9 cellular contexts compared by ENCODE assay signal in the genomic region with DNA sequence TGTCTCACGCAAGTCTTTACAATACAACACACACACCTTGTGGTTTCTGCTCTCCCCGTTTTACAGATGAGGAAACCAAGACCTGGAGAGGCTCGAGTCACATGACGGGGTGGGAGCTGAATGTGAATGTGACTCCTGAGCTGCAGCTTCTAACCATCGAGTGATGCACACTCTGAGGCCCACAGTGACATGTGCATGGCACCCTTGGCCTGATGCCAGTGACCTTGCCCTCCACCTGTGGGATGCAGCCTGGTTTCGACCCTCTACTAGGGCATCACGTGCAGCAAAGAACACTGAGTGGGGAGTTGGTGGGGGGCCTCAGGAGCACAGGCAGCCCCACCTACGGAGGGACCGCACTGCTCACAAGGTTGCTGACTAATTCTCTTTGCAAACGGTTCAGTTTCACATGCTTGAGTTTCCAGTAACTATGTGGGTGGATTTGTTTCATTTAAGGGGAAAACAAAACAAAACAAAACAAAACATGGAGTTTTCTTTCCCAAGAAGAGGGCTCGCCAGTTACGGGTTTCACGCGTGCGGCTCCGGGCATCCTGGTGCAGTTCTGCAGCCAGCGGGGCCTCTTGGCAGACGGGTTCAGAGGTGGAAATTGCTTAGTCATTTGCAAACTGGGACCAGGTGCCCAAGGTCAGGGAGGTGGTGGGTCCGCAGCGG. TPM values are rescaled to one million over a fixed set of nuclear protein-coding genes. Genes with fewer than 3 reads are reported as not detected.
DNase-seq lines count a peak whose midpoint lies in the region; ATAC-seq and TF ChIP-seq lines count a peak whose summit lies in the region.
"Had no signal": no experiment of that assay in that cellular context is flagged by ENCODE, and none has a peak within 500 bp of the region (broad histone marks: within the 10 kb centered on the region; RNA-seq: fewer than 3 reads in every experiment).

No MANE protein-coding gene starts in this region.

- intact Hi-C loops in dendritic cell treated with granulocyte-macrophage colony-stimulating factor and Interleukin-4, amounts not matched to agents 40 ng/mL and 50 ng/mL, for 4 days (cut with micrococcal nuclease) = no loop called here
- intact Hi-C loops in left ventricle myocardium superior (cut with micrococcal nuclease) = no loop called here

- ATAC-seq in DND-41 (ENCODE audit: insufficient read depth, low read depth) (0 out of 3 replicates have a peak, but pooled peaks have one; percentile 27), RWPE2 (ENCODE audit: low read depth) (peak; percentile 26), left ventricle myocardium superior (no peak)

- no peak overlapping the region for H3K9ac ChIP-seq in DND-41 (ENCODE audit: low read depth, low read length)

- DNase-seq in DND-41 = no peak
- no peak for DNase-seq in RWPE2 (ENCODE audit: low spot score)
- peak; percentile 47 to 56 for DNase-seq in stimulated activated CD4-positive, alpha-beta T cell treated with anti-CD3 and anti-CD28 coated beads, Interleukin-12 subunit alpha, Interleukin-12 subunit beta, amount 100 ng/mL, for 24 hours (ENCODE audit: low read depth in 2 of 2)
- DNase-seq in NCI-H146 (lab: John Stamatoyannopoulos, UW) = no peak
- no peak for DNase-seq in left ventricle myocardium superior
- DNase-seq in retina = no peak
- DNase-seq in NOMO-1 (lab: John Stamatoyannopoulos, UW; ENCODE audit: unreplicated experiment in 2 of 2) = no peak

- H3K9me3 Mint-ChIP-seq in dendritic cell treated with granulocyte-macrophage colony-stimulating factor and Interleukin-4, amounts not matched to agents 40 ng/mL and 50 ng/mL, for 4 days = no peaks in the 10 kb centered on the region

- H3K4me3 ChIP-seq in DND-41 (ENCODE audit: low read depth in 1 of 2, low read length in 2 of 2) (no peak overlapping the region), RWPE2 (ENCODE audit: severe bottlenecking) (no peak overlapping the region)
- H3K4me3 ChIP-seq: left lung had no signal

- peak overlapping the region; percentile 42; the same call in 1 of the 2 replicates for H3K27ac ChIP-seq in DND-41 (ENCODE audit: low read length)
- H3K27ac ChIP-seq in RWPE2 (ENCODE audit: poor library complexity, severe bottlenecking) = peak overlapping the region; percentile 56
- H3K27ac ChIP-seq: left lung had no signal

- no peaks in the 10 kb centered on the region for H3K36me3 Mint-ChIP-seq in dendritic cell treated with granulocyte-macrophage colony-stimulating factor and Interleukin-4, amounts not matched to agents 40 ng/mL and 50 ng/mL, for 4 days (ENCODE audit: low read depth)

- peak overlapping the region; percentile 59 for H3K4me3 Mint-ChIP-seq in dendritic cell treated with granulocyte-macrophage colony-stimulating factor and Interleukin-4, amounts not matched to agents 40 ng/mL and 50 ng/mL, for 4 days

- H3K27ac Mint-ChIP-seq in dendritic cell treated with granulocyte-macrophage colony-stimulating factor and Interleukin-4, amounts not matched to agents 40 ng/mL and 50 ng/mL, for 4 days = peak overlapping the region; percentile 78

- H3K27me3 ChIP-seq in DND-41 (ENCODE audit: insufficient read depth, low read length, poor library complexity) (no peaks in the 10 kb centered on the region), RWPE2 (ENCODE audit: insufficient read depth, poor library complexity, severe bottlenecking) (no peaks in the 10 kb centered on the region)
- H3K27me3 ChIP-seq: left lung had no signal

- H3K4me1 Mint-ChIP-seq in dendritic cell treated with granulocyte-macrophage colony-stimulating factor and Interleukin-4, amounts not matched to agents 40 ng/mL and 50 ng/mL, for 4 days (ENCODE audit: low read depth) = peaks cover 59% of the 10 kb centered on the region

- H3K4me1 ChIP-seq in DND-41 (ENCODE audit: insufficient read depth, low read length) (peaks cover 3% of the 10 kb centered on the region; the same call in 1 of the 2 replicates), RWPE2 (ENCODE audit: insufficient read depth, poor library complexity, severe bottlenecking) (peaks cover 12% of the 10 kb centered on the region)

- H3K27me3 Mint-ChIP-seq in dendritic cell treated with granulocyte-macrophage colony-stimulating factor and Interleukin-4, amounts not matched to agents 40 ng/mL and 50 ng/mL, for 4 days = peaks cover 43% of the 10 kb centered on the region

- H3K9me3 ChIP-seq in DND-41 (ENCODE audit: insufficient read depth, low read length, severe bottlenecking) (no peaks in the 10 kb centered on the region), RWPE2 (ENCODE audit: severe bottlenecking) (no peaks in the 10 kb centered on the region)
- H3K9me3 ChIP-seq: left lung had no signal

- TF ChIP-seq CTCF in DND-41 (IDR thresholded peaks at IDR 0.05; ENCODE audit: borderline replicate concordance, extremely low read depth, low read length, poor library complexity, severe bottlenecking) = no peak
- no peak for TF ChIP-seq CTCF in RWPE2 (IDR thresholded peaks at IDR 0.05; ENCODE audit: poor library complexity, severe bottlenecking)

- no peak overlapping the region for H2AFZ ChIP-seq in DND-41 (ENCODE audit: low read depth, low read length)

- peaks cover 48% of the 10 kb centered on the region for H3K36me3 ChIP-seq in DND-41 (ENCODE audit: insufficient read depth, low read length)
- no peaks in the 10 kb centered on the region for H3K36me3 ChIP-seq in RWPE2 (ENCODE audit: low read depth)
- H3K36me3 ChIP-seq: left lung had no signal

- H3K4me2 ChIP-seq in DND-41 (ENCODE audit: insufficient read depth, low read length) = no peak overlapping the region

- H3K79me2 ChIP-seq in DND-41 (ENCODE audit: insufficient read depth, low read length) = peaks cover 100% of the 10 kb centered on the region

- H4K20me1 ChIP-seq in DND-41 (ENCODE audit: insufficient read depth, low read length) = peaks cover 98% of the 10 kb centered on the region

RNA-seq across cellular contexts. Expression of gene SPSB1, which starts 22.9 kb away (rescaled TPM):
- total RNA-seq in left ventricle myocardium superior = 13.1 TPM

Comparison
In these comparisons a context has a peak if more than half of its experiments do, and no peak if none do; other contexts are left out.
1. DNase-seq: peak in stimulated activated CD4-positive, alpha-beta T cell treated with anti-CD3 and anti-CD28 coated beads, Interleukin-12 subunit alpha, Interleukin-12 subunit beta, amount 100 ng/mL, for 24 hours (2 of 2); none in DND-41 (single experiment), RWPE2 (single experiment), NCI-H146 (single experiment), left ventricle myocardium superior (single experiment), retina (single experiment) and NOMO-1 (0 of 2).